20 cellular contexts compared by ENCODE assay signal in genomic region chr20:1562622-1563021, GRCh38. TPM values are rescaled to one million over a fixed set of nuclear protein-coding genes. Genes with fewer than 3 reads are reported as not detected.
DNase-seq lines count a peak whose midpoint lies in the region; ATAC-seq, FAIRE-seq and TF ChIP-seq lines count a peak whose summit lies in the region.
"Had no signal": no experiment of that assay in that cellular context is flagged by ENCODE, and none has a peak within 500 bp of the region (broad histone marks: within the 10 kb centered on the region; RNA-seq: fewer than 3 reads in every experiment).

No MANE protein-coding gene starts in this region.

- no peak overlapping the region for H4K91ac ChIP-seq in H9 (ENCODE audit: insufficient read length, low read depth, low read length)

- H3K27ac ChIP-seq in GM12878 (ENCODE audit: control insufficient read depth, insufficient read depth) (no peak overlapping the region), H9 (ENCODE audit: insufficient read length, low read depth, low read length) (no peak overlapping the region)
- H3K27ac ChIP-seq: SK-N-MC had no signal

- H3K18ac ChIP-seq in H9 (ENCODE audit: insufficient read length, low read depth, low read length) = no peak overlapping the region

- no peak overlapping the region for H3T11ph ChIP-seq in H9 (ENCODE audit: low read length)

- no peak overlapping the region for H2AK5ac ChIP-seq in H9 (ENCODE audit: insufficient read length, low read length)

- H3K4me1 ChIP-seq in GM12878 (ENCODE audit: control insufficient read depth, insufficient read depth, low read length) = no peaks in the 10 kb centered on the region
- no peaks in the 10 kb centered on the region for H3K4me1 ChIP-seq in H9 (ENCODE audit: insufficient read depth, low read length)

- H2BK15ac ChIP-seq in H9 (ENCODE audit: low read depth, low read length) = no peak overlapping the region

- no peak overlapping the region for H3K9ac ChIP-seq in GM12878 (ENCODE audit: control insufficient read depth, insufficient read depth, low read length)
- no peak overlapping the region for H3K9ac ChIP-seq in H9 (ENCODE audit: extremely low read depth, insufficient read length, low read length)

- H3K9me3 ChIP-seq in GM12878 (replicated peaks; ENCODE audit: control insufficient read depth, insufficient read depth, low read length) = peaks cover 2% of the 10 kb centered on the region; the same call in 2 of the 3 replicates
- no peaks in the 10 kb centered on the region for H3K9me3 ChIP-seq in H9 (ENCODE audit: control insufficient read depth, low read depth, low read length)

- H3K4me2 ChIP-seq in GM12878 (ENCODE audit: control insufficient read depth, insufficient read depth) (no peak overlapping the region), H9 (ENCODE audit: insufficient read depth, insufficient read length, low read length) (no peak overlapping the region)

- H4K8ac ChIP-seq in H9 (replicated peaks; ENCODE audit: insufficient read length, low read depth, low read length) = no peak overlapping the region

- H3K27ac Mint-ChIP-seq in stimulated activated naive B cell treated with anti-CD40 and anti-IgM and Interleukin-4, amounts not matched to agents 10 μg/mL and 1 μg/mL and 100 μg/mL, for 72 hours = no peak overlapping the region
- H3K27ac Mint-ChIP-seq in H9 = no peak overlapping the region
- H3K27ac Mint-ChIP-seq: CD8-positive, alpha-beta T cell; T-cell had no signal

- intact Hi-C loops in GM12878 (cut with micrococcal nuclease; ENCODE audit: unreplicated experiment) = no loop called here

- H3K79me1 ChIP-seq in H9 (ENCODE audit: insufficient read depth, low read depth, low read length, poor library complexity, severe bottlenecking) = no peaks in the 10 kb centered on the region

- POLR2A ChIA-PET in GM12878 (lab: Charles Lee) = no interaction called here

- no peak for TF ChIP-seq EP300 in GM12878 (IDR thresholded peaks at IDR 0.05; ENCODE audit: borderline replicate concordance in 1 of 2, control insufficient read depth in 1 of 2, low read depth in 2 of 2, low read length in 2 of 2)

- BruUV-seq in GM12878 (replicated peaks; lab: Mats Ljungman, UMichigan) = no TSS peak

- peaks cover 11 to 12% of the 10 kb centered on the region in 2 donors for H3K4me1 Mint-ChIP-seq in stimulated activated naive B cell treated with anti-CD40 and anti-IgM and Interleukin-4, amounts not matched to agents 10 μg/mL and 1 μg/mL and 100 μg/mL, for 72 hours
- H3K4me1 Mint-ChIP-seq in H9 = peaks cover 0 to 5% of the 10 kb centered on the region in 2 experiments; a peak in 1 of 4 replicates

- RAD21 ChIA-PET in GM12878 (lab: Charles Lee; ENCODE audit: unreplicated experiment) = no interaction called here

- TF ChIP-seq CTCF in GM12878 (IDR thresholded peaks at IDR 0.05 in 2 of 3, conservative IDR thresholded peaks at IDR 0.05 in 1 of 3; ENCODE audit: control insufficient read depth in 2 of 3, extremely low read depth in 1 of 3, insufficient read depth in 1 of 3, low read depth in 3 of 3, low read length in 3 of 3) (no peak), H9 (conservative IDR thresholded peaks at IDR 0.05) (no peak)

- in situ Hi-C loops in GM12878 (cut with MboI) = no loop called here

- H3K36me3 ChIP-seq in GM12878 (ENCODE audit: control insufficient read depth in 2 of 2, insufficient read depth in 2 of 2, low read length in 1 of 2) = no peaks in the 10 kb centered on the region

- H3K14ac ChIP-seq in H9 (ENCODE audit: insufficient read depth, low read length) = no peak overlapping the region

- no peak overlapping the region for H3K56ac ChIP-seq in H9 (ENCODE audit: insufficient read length, low read depth, low read length)

- SMC1A ChIA-PET in GM12878 (lab: Charles Lee; ENCODE audit: uncharacterized antibody, unreplicated experiment) = interaction anchor here (0.7 to 2.1 kb wide), 4 partner anchors 23 to 449 kb away, joined by 3 to 7 read pairs (median 4); no protein-coding TSS in a partner anchor

- H3K23ac ChIP-seq in H9 (ENCODE audit: insufficient read length, low read depth, low read length) = no peak overlapping the region

- no peak overlapping the region for H2BK120ac ChIP-seq in H9 (ENCODE audit: low read depth, low read length, poor library complexity, severe bottlenecking)

- H3K27me3 ChIP-seq in GM12878 (replicated peaks in 1 of 2; ENCODE audit: control insufficient read depth in 2 of 2, insufficient read depth in 2 of 2, low read length in 1 of 2) (peaks cover 0 to 2% of the 10 kb centered on the region in 2 experiments; a peak in 1 of 4 replicates), H9 (ENCODE audit: insufficient read depth, low read length) (no peaks in the 10 kb centered on the region)

- no peak overlapping the region for H2BK5ac ChIP-seq in H9 (ENCODE audit: insufficient read length, low read length)

- no peak overlapping the region for H3K4ac ChIP-seq in H9 (ENCODE audit: low read depth, low read length)

- FAIRE-seq in GM12891 (lab: Jason Lieb, UNC) = no peak
- no peak for FAIRE-seq in GM12878 (lab: Jason Lieb, UNC)
- FAIRE-seq: D721Med had no signal

- no peak overlapping the region for H3K4me3 Mint-ChIP-seq in stimulated activated naive B cell treated with anti-CD40 and anti-IgM and Interleukin-4, amounts not matched to agents 10 μg/mL and 1 μg/mL and 100 μg/mL, for 72 hours
- no peak overlapping the region for H3K4me3 Mint-ChIP-seq in H9
- H3K4me3 Mint-ChIP-seq: CD8-positive, alpha-beta T cell; T-cell had no signal

- no peak overlapping the region for H3K4me3 ChIP-seq in GM12878
- H3K4me3 ChIP-seq: SK-N-MC had no signal

- H4K20me1 ChIP-seq in GM12878 (ENCODE audit: control insufficient read depth, insufficient read depth) = no peaks in the 10 kb centered on the region
- no peaks in the 10 kb centered on the region for H4K20me1 ChIP-seq in H9 (ENCODE audit: control insufficient read depth, insufficient read depth, insufficient read length)

- no peak overlapping the region for H2BK12ac ChIP-seq in H9 (ENCODE audit: insufficient read length, low read depth, low read length)

- H2AFZ ChIP-seq in GM12878 (ENCODE audit: control insufficient read depth, low read depth, low read length) = no peak overlapping the region
- H2AFZ ChIP-seq in H9 (ENCODE audit: low read length) = no peak overlapping the region

- DNase-seq in GM12891 (ENCODE audit: insufficient read length, low spot score) = no peak
- DNase-seq in NOMO-1 treated with DMSO at 0.1 percent for 48 hours (lab: John Stamatoyannopoulos, UW; ENCODE audit: unreplicated experiment) = peak; percentile 79
- DNase-seq in GM12878 (ENCODE audit: low read depth, low spot score) = no peak
- DNase-seq in stimulated activated naive B cell treated with anti-CD40 and anti-IgM and Interleukin-4, amounts not matched to agents 10 μg/mL and 1 μg/mL and 100 μg/mL, for 72 hours = no peak
- no peak for DNase-seq in HuH-7 (ENCODE audit: low spot score)
- DNase-seq in H9 = no peak
- DNase-seq: CD8-positive, alpha-beta T cell; DND-41; GDM1; H7; NCI-H1092; NCI-H1694; NCI-H446 treated with DMSO at 0.1 percent for 48 hours; NCI-H774; T-cell had no signal

- H3K27me3 Mint-ChIP-seq in stimulated activated naive B cell treated with anti-CD40 and anti-IgM and Interleukin-4, amounts not matched to agents 10 μg/mL and 1 μg/mL and 100 μg/mL, for 72 hours = peaks cover 40 to 49% of the 10 kb centered on the region in 2 donors
- peaks cover 30% of the 10 kb centered on the region for H3K27me3 Mint-ChIP-seq in H9 (ENCODE audit: low read depth)
- H3K27me3 Mint-ChIP-seq: T-cell had no signal

- CTCF ChIA-PET in GM12878 (lab: Yijun Ruan, JAX) = interaction anchor here (0.7 to 1.5 kb wide), 2 partner anchors 8 to 53 kb away, joined by 3 read pairs; no protein-coding TSS in a partner anchor

- ATAC-seq in GM12878 (no peak; the same call in 2 of the 3 replicates), HG03039 (IDR thresholded peaks at IDR 0.05; ENCODE audit: unreplicated experiment) (no peak)
- peak; percentile 59 to 77 for ATAC-seq in stimulated activated naive B cell treated with anti-CD40 and anti-IgM and Interleukin-4, amounts not matched to agents 10 μg/mL and 1 μg/mL and 100 μg/mL, for 72 hours (replicated peaks)
- ATAC-seq: CD8-positive, alpha-beta T cell; T-cell had no signal

- peaks cover 8 to 13% of the 10 kb centered on the region in 2 donors for H3K9me3 Mint-ChIP-seq in stimulated activated naive B cell treated with anti-CD40 and anti-IgM and Interleukin-4, amounts not matched to agents 10 μg/mL and 1 μg/mL and 100 μg/mL, for 72 hours
- peaks cover 7 to 8% of the 10 kb centered on the region in 2 experiments for H3K9me3 Mint-ChIP-seq in H9

- H3K79me2 ChIP-seq in GM12878 (ENCODE audit: control insufficient read depth, insufficient read depth, low read length) = no peaks in the 10 kb centered on the region
- no peaks in the 10 kb centered on the region for H3K79me2 ChIP-seq in H9 (ENCODE audit: insufficient read depth, low read length)

- no peak overlapping the region for H2BK20ac ChIP-seq in H9 (ENCODE audit: low read depth, low read length, poor library complexity, severe bottlenecking)

- no peaks in the 10 kb centered on the region for H3K23me2 ChIP-seq in H9 (ENCODE audit: insufficient read length, low read depth, low read length, poor library complexity, severe bottlenecking)

- 0% methylated on average over 2 of the region's 2 CpGs for WGBS in GM12878 (ENCODE audit: insufficient coverage, insufficient replicate concordance, low lambda C conversion rate, missing lambda C conversion rate)
- WGBS in H9 (ENCODE audit: extremely low coverage, insufficient read length, low lambda C conversion rate) = no CpG with 5 or more reads among the region's 2 CpGs

- TF ChIP-seq POLR2A in GM12891 (IDR thresholded peaks at IDR 0.05; ENCODE audit: low read depth, low read length) = no peak
- TF ChIP-seq POLR2A in GM12878 (IDR thresholded peaks at IDR 0.05; ENCODE audit: low read depth, low read length) = no peak

- no peak for TF ChIP-seq RAD21 in GM12878 (IDR thresholded peaks at IDR 0.05; ENCODE audit: insufficient read depth, low read depth, low read length)

- peaks cover 3 to 21% of the 10 kb centered on the region in 2 donors for H3K36me3 Mint-ChIP-seq in stimulated activated naive B cell treated with anti-CD40 and anti-IgM and Interleukin-4, amounts not matched to agents 10 μg/mL and 1 μg/mL and 100 μg/mL, for 72 hours
- no peaks in the 10 kb centered on the region for H3K36me3 Mint-ChIP-seq in H9 (ENCODE audit: insufficient read depth in 1 of 3, low read depth in 3 of 3)

- H4K5ac ChIP-seq in H9 (ENCODE audit: insufficient read length, low read depth, low read length) = no peak overlapping the region

RNA-seq across cellular contexts. Expression of gene SIRPD, which starts 5.1 kb away (rescaled TPM):
- not detected for polyA plus RNA-seq in GM12891 (2012; ENCODE audit: low read depth, missing spikeins)
- total RNA-seq in GM12878 (2013; cell fraction: nucleolus; rRNA removed) = 6.0 and 7.0 TPM in 2 replicates
- total RNA-seq in GM12878 (2014; rRNA removed) (0.54 and 1.1 TPM in 2 replicates), GM12878 (2014; rRNA removed; fragmentation: Illumina TruSeq; extraction: Trizol) (0.46 and 1.0 TPM in 2 replicates), GM12878 (2021) (0.51 and 1.1 TPM in 2 replicates), H9 (2021) (not detected in 2 replicates)
- polyA plus RNA-seq in GM12878 (2011; ENCODE audit: low read depth) = not detected
- polyA plus RNA-seq in GM12878 (2011; rRNA removed) (0.10 TPM in 1 of 2 replicates, not detected in the other), GM12878 (2014; fragmentation: Illumina TruSeq; extraction: Trizol) (0.52 and 1.6 TPM in 2 replicates), GM12878 (2014; fragmentation: Nextera tagmentation; extraction: Ambion mirVana) (1 to 10 TPM in 1 of 2 experiments, under 1 TPM in 1; 0.77 to 1.1 TPM), GM12878 (2014; rRNA removed) (0.06 and 0.18 TPM in 2 replicates), GM12878 (2016; fragmentation: Nextera tagmentation; extraction: Ambion mirVana) (under 1 TPM; 0.74 to 0.99 TPM)
- 0.21 TPM in 1 of 2 replicates, not detected in the other for polyA plus RNA-seq in GM12878 (2011; cell fraction: cytosol; rRNA removed)
- polyA plus RNA-seq in GM12878 (2011; cell fraction: nucleus; rRNA removed) = 0.18 and 0.22 TPM in 2 replicates
- not detected in 2 replicates for polyA plus RNA-seq in GM12878 (2012)
- polyA minus RNA-seq in GM12878 (2011; rRNA and poly(A)+ RNA removed) = 0.22 TPM in 1 of 2 replicates, not detected in the other
- polyA minus RNA-seq in GM12878 (2011; cell fraction: cytosol; rRNA and poly(A)+ RNA removed) = not detected in 2 replicates
- polyA minus RNA-seq in GM12878 (2011; cell fraction: nucleus; rRNA and poly(A)+ RNA removed) = 0.24 and 0.38 TPM in 2 replicates
- total RNA-seq: A673; CD8-positive, alpha-beta T cell; H7; OCI-LY7 had no signal

RNA-seq across cellular contexts. Expression of gene SIRPB1, which starts 57.2 kb away (rescaled TPM):
- polyA plus RNA-seq in GM12891 (2012; ENCODE audit: low read depth, missing spikeins) = 14.7 TPM
- 114 and 121 TPM in 2 replicates for total RNA-seq in GM12878 (2013; cell fraction: nucleolus; rRNA removed)
- total RNA-seq in GM12878 (2014; rRNA removed) (10.0 and 10.3 TPM in 2 replicates), GM12878 (2014; rRNA removed; fragmentation: Illumina TruSeq; extraction: Trizol) (8.2 and 12.0 TPM in 2 replicates), GM12878 (2021) (18.9 and 20.1 TPM in 2 replicates), H9 (2021) (0.46 and 1.0 TPM in 2 replicates)
- 3.0 TPM for polyA plus RNA-seq in GM12878 (2011; ENCODE audit: low read depth)
- polyA plus RNA-seq in GM12878 (2011; rRNA removed) (2.7 and 3.4 TPM in 2 replicates), GM12878 (2014; fragmentation: Illumina TruSeq; extraction: Trizol) (22.3 and 26.0 TPM in 2 replicates), GM12878 (2014; fragmentation: Nextera tagmentation; extraction: Ambion mirVana) (10 to 100 TPM; 27.9 to 33.8 TPM), GM12878 (2014; rRNA removed) (17.0 and 17.9 TPM in 2 replicates), GM12878 (2016; fragmentation: Nextera tagmentation; extraction: Ambion mirVana) (1 to 10 TPM; 9.2 to 9.7 TPM)
- polyA plus RNA-seq in GM12878 (2011; cell fraction: cytosol; rRNA removed) = 4.0 and 4.3 TPM in 2 replicates
- polyA plus RNA-seq in GM12878 (2011; cell fraction: nucleus; rRNA removed) = 8.0 and 8.5 TPM in 2 replicates
- 1.2 and 2.9 TPM in 2 replicates for polyA plus RNA-seq in GM12878 (2012)
- polyA minus RNA-seq in GM12878 (2011; rRNA and poly(A)+ RNA removed) = 6.6 and 7.5 TPM in 2 replicates
- polyA minus RNA-seq in GM12878 (2011; cell fraction: cytosol; rRNA and poly(A)+ RNA removed) = 2.8 and 3.7 TPM in 2 replicates
- polyA minus RNA-seq in GM12878 (2011; cell fraction: nucleus; rRNA and poly(A)+ RNA removed) = 2.2 and 4.6 TPM in 2 replicates
- total RNA-seq: A673, H7, OCI-LY7 had no signal

Comparison
In these comparisons a context has a peak if more than half of its experiments do, and no peak if none do; other contexts are left out.
1. ATAC-seq: peak in stimulated activated naive B cell treated with anti-CD40 and anti-IgM and Interleukin-4, amounts not matched to agents 10 μg/mL and 1 μg/mL and 100 μg/mL, for 72 hours (2 of 2); none in GM12878 (single experiment) and HG03039 (single experiment).